Comparison of ENCODE assay signal across 2 cellular contexts in the genomic region with DNA sequence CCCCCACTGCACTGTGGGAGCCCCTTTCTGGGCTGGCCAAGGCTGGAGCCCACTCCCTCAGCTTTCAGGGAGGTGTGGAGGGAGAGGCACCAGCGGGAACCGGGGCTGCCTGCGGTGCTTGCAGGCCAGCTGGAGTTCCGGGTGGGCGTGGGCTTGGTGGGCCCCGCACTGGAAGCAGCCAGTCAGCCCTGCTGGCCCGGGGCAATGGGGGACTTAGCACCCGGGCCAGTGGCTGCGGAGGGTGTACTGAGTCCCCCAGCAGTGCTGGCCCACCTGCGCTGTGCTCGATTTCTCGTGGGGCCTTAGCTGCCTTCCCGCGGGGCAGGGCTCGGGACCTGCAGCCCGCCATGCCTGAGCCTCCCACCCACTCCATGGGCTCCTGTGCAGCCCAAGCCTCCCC.
DNase-seq lines count a peak whose midpoint lies in the region.
"Not testable (repeated sequence)": the region's sequence is repeated elsewhere in the genome, so short reads cannot be mapped to it uniquely, and the experiment has no call there.

No MANE protein-coding gene starts in this region.

- H3K36me3 ChIP-seq in trophoblast cell (ENCODE audit: control insufficient read depth in 1 of 2, insufficient read depth in 2 of 2, low read length in 2 of 2) = not testable (repeated sequence)

- H3K27me3 ChIP-seq in trophoblast cell (ENCODE audit: insufficient read depth, low read length) = not testable (repeated sequence)

- H4K12ac ChIP-seq in trophoblast cell (ENCODE audit: low read depth, low read length) = not testable (repeated sequence)

- not testable (repeated sequence) for DNase-seq in trophoblast cell
- DNase-seq in posterior vena cava (ENCODE audit: low spot score) = peak; percentile 66

- H2AFZ ChIP-seq in trophoblast cell (ENCODE audit: insufficient read depth, low read length, poor library complexity) = not testable (repeated sequence)

- not testable (repeated sequence) for H3K27ac ChIP-seq in trophoblast cell (ENCODE audit: low read depth, low read length)

- H3K9ac ChIP-seq in trophoblast cell (ENCODE audit: low read length) = not testable (repeated sequence)

- not testable (repeated sequence) for H3K4me2 ChIP-seq in trophoblast cell (ENCODE audit: low read length)

- not testable (repeated sequence) for H2BK120ac ChIP-seq in trophoblast cell (ENCODE audit: insufficient read depth, low read length, poor library complexity)

- not testable (repeated sequence) for H3K23ac ChIP-seq in trophoblast cell (ENCODE audit: low read length)

- H4K91ac ChIP-seq in trophoblast cell (ENCODE audit: low read depth, low read length) = peak overlapping the region; percentile 6

- not testable (repeated sequence) for H3K18ac ChIP-seq in trophoblast cell (ENCODE audit: low read length)

- H2BK12ac ChIP-seq in trophoblast cell (ENCODE audit: low read length) = not testable (repeated sequence)

- H4K8ac ChIP-seq in trophoblast cell (ENCODE audit: low read depth, low read length) = not testable (repeated sequence)

- H3K4me3 ChIP-seq in trophoblast cell (ENCODE audit: low read depth, low read length) = not testable (repeated sequence)

- not testable (repeated sequence) for H3K79me1 ChIP-seq in trophoblast cell (ENCODE audit: low read length)

- not testable (repeated sequence) for H2AK5ac ChIP-seq in trophoblast cell (ENCODE audit: low read length)

- not testable (repeated sequence) for H3K9me3 ChIP-seq in trophoblast cell (ENCODE audit: insufficient read depth, low read depth, low read length)

- intact Hi-C loops in posterior vena cava (cut with DNase I) = not testable (repeated sequence)

- not testable (repeated sequence) for H3K14ac ChIP-seq in trophoblast cell (ENCODE audit: low read length)

- no CpG with 5 or more reads among the region's 16 CpGs for WGBS in trophoblast cell (ENCODE audit: extremely low coverage, insufficient coverage, insufficient read length)

- not testable (repeated sequence) for H2BK5ac ChIP-seq in trophoblast cell (ENCODE audit: low read depth, low read length, poor library complexity)

- H3K4ac ChIP-seq in trophoblast cell (ENCODE audit: low read depth, low read length) = not testable (repeated sequence)

- not testable (repeated sequence) for H3K79me2 ChIP-seq in trophoblast cell (ENCODE audit: control insufficient read depth, insufficient read depth, low read length, poor library complexity)

- H3K4me1 ChIP-seq in trophoblast cell (ENCODE audit: control insufficient read depth in 1 of 2, insufficient read depth in 2 of 2, low read length in 2 of 2) = not testable (repeated sequence)
